13 cellular contexts compared by ENCODE assay signal in genomic region chr11:64643927-64644326, GRCh38. TPM values are rescaled to one million over a fixed set of nuclear protein-coding genes. Genes with fewer than 3 reads are reported as not detected.
DNase-seq lines count a peak whose midpoint lies in the region; ATAC-seq and TF ChIP-seq lines count a peak whose summit lies in the region.
"Had no signal": no experiment of that assay in that cellular context is flagged by ENCODE, and none has a peak within 500 bp of the region (broad histone marks: within the 10 kb centered on the region; RNA-seq: fewer than 3 reads in every experiment).

No MANE protein-coding gene starts in this region.

- H3K36me3 ChIP-seq in upper lobe of right lung: no peaks in the 10 kb centered on the region

- no peak overlapping the region for H3K27ac Mint-ChIP-seq in CD4-positive, alpha-beta T cell
- H3K27ac Mint-ChIP-seq in central memory CD8-positive, alpha-beta T cell (ENCODE audit: low read depth): no peak overlapping the region
- H3K27ac Mint-ChIP-seq in nephron progenitor cell: no peak overlapping the region

- no peaks in the 10 kb centered on the region for H3K4me1 ChIP-seq in upper lobe of right lung

- H3K27me3 ChIP-seq in CD4-positive, alpha-beta T cell (ENCODE audit: control insufficient read depth, insufficient read depth, low read length): peaks cover 74% of the 10 kb centered on the region
- H3K27me3 ChIP-seq in upper lobe of right lung: peaks cover 47% of the 10 kb centered on the region

- peak overlapping the region; percentile 30 for H3K4me3 Mint-ChIP-seq in CD4-positive, alpha-beta T cell
- peak overlapping the region; percentile 9 for H3K4me3 Mint-ChIP-seq in central memory CD8-positive, alpha-beta T cell
- H3K4me3 Mint-ChIP-seq in nephron progenitor cell: peak overlapping the region; percentile 72

- POLR2A ChIA-PET in CD4-positive, alpha-beta T cell (lab: Charles Lee): no interaction called here
- POLR2A ChIA-PET in HEK293T (lab: Yijun Ruan, JAX): no interaction called here

- CTCF ChIA-PET in CD4-positive, alpha-beta T cell (lab: Charles Lee): no interaction called here
- CTCF ChIA-PET in HEK293T (lab: Yijun Ruan, JAX): interaction anchor here (1.1 kb wide), 1 partner anchor 9 kb away, joined by 3 read pairs; no protein-coding TSS in a partner anchor

- peaks cover 4% of the 10 kb centered on the region for H3K4me1 Mint-ChIP-seq in CD4-positive, alpha-beta T cell (ENCODE audit: low read depth)
- no peaks in the 10 kb centered on the region for H3K4me1 Mint-ChIP-seq in central memory CD8-positive, alpha-beta T cell
- peaks cover 44% of the 10 kb centered on the region for H3K4me1 Mint-ChIP-seq in nephron progenitor cell

- intact Hi-C loops in CD4-positive, alpha-beta T cell (cut with DNase I, micrococcal nuclease): no loop called here
- intact Hi-C loops in upper lobe of right lung (cut with DNase I): no loop called here

- H3K9me3 ChIP-seq in CD4-positive, alpha-beta T cell (ENCODE audit: control insufficient read depth, low read length): no peaks in the 10 kb centered on the region
- no peaks in the 10 kb centered on the region for H3K9me3 ChIP-seq in upper lobe of right lung

- no peak for ATAC-seq in CD4-positive, alpha-beta T cell (ENCODE audit: poor library complexity)
- ATAC-seq in central memory CD8-positive, alpha-beta T cell (replicated peaks; ENCODE audit: extremely low read depth, poor library complexity, severe bottlenecking): no peak
- ATAC-seq in upper lobe of right lung (no peak), HG02885 (IDR thresholded peaks at IDR 0.05; ENCODE audit: poor library complexity, unreplicated experiment) (no peak)
- ATAC-seq: GM12878 had no signal

- H3K4me3 ChIP-seq in upper lobe of right lung: no peak overlapping the region
- H3K4me3 ChIP-seq: GM12878 had no signal

- no peak for DNase-seq in CD4-positive, alpha-beta T cell
- DNase-seq in GDM1 (lab: John Stamatoyannopoulos, UW) (peak; percentile 40), nephron progenitor cell (peak; percentile 21), HEK293T (ENCODE audit: extremely low spot score) (no peak), NCI-H510A treated with DMSO at 0.1 percent for 48 hours (lab: John Stamatoyannopoulos, UW) (no peak), upper lobe of right lung (no peak)
- no peak for DNase-seq in central memory CD8-positive, alpha-beta T cell (ENCODE audit: low spot score in 2 of 2)
- DNase-seq: activated CD8-positive, alpha-beta memory T cell treated with anti-CD3 and anti-CD28 coated beads for 24 hours; DMS153 had no signal

- TF ChIP-seq CTCF in CD4-positive, alpha-beta T cell (IDR thresholded peaks at IDR 0.05): no peak
- TF ChIP-seq CTCF in nephron progenitor cell (IDR thresholded peaks at IDR 0.05) (no peak), upper lobe of right lung (IDR thresholded peaks at IDR 0.05) (no peak)

- no peaks in the 10 kb centered on the region for H3K9me3 Mint-ChIP-seq in CD4-positive, alpha-beta T cell
- H3K9me3 Mint-ChIP-seq in central memory CD8-positive, alpha-beta T cell: no peaks in the 10 kb centered on the region
- H3K9me3 Mint-ChIP-seq in nephron progenitor cell: no peaks in the 10 kb centered on the region

- H3K36me3 Mint-ChIP-seq in CD4-positive, alpha-beta T cell (ENCODE audit: low read depth): no peaks in the 10 kb centered on the region
- H3K36me3 Mint-ChIP-seq in central memory CD8-positive, alpha-beta T cell (ENCODE audit: insufficient read depth): no peaks in the 10 kb centered on the region
- no peaks in the 10 kb centered on the region for H3K36me3 Mint-ChIP-seq in nephron progenitor cell (ENCODE audit: low read depth)

- H3K27me3 Mint-ChIP-seq in CD4-positive, alpha-beta T cell: peaks cover 40% of the 10 kb centered on the region
- H3K27me3 Mint-ChIP-seq in central memory CD8-positive, alpha-beta T cell: peaks cover 47% of the 10 kb centered on the region
- H3K27me3 Mint-ChIP-seq in nephron progenitor cell (ENCODE audit: low read depth, poor library complexity): peaks cover 47% of the 10 kb centered on the region

- no peak overlapping the region for H3K27ac ChIP-seq in CD4-positive, alpha-beta T cell (ENCODE audit: low read depth, low read length)
- H3K27ac ChIP-seq in upper lobe of right lung: no peak overlapping the region

TF ChIP-seq in HEK293T, 16 proteins besides CTCF, POLR2A, EP300 and RAD21:
- TF ChIP-seq FOXM1 (IDR thresholded peaks at IDR 0.05; ENCODE audit: borderline replicate concordance) (no peak), ELF4 (IDR thresholded peaks at IDR 0.05) (no peak), ZNF384 (IDR thresholded peaks at IDR 0.05) (no peak), BHLHE40 (IDR thresholded peaks at IDR 0.05; ENCODE audit: borderline replicate concordance) (no peak), LEF1 (IDR thresholded peaks at IDR 0.05; ENCODE audit: borderline replicate concordance) (no peak), TARDBP (IDR thresholded peaks at IDR 0.05) (no peak)

RNA-seq across cellular contexts. Expression of gene SLC22A12, which starts 52.9 kb away (rescaled TPM):
- not detected for total RNA-seq in CD4-positive, alpha-beta T cell
- total RNA-seq in upper lobe of right lung: not detected
- total RNA-seq: GM12878; myocyte; T-helper 2 cell treated with Interferon-gamma antibody and Interleukin-4, amounts not matched to agents 100 ng/mL and 5 ng/mL, for 36 hours had no signal

Comparison
In these comparisons a context has a peak if more than half of its experiments do, and no peak if none do; other contexts are left out.
1. DNase-seq: peak in GDM1 (single experiment) and nephron progenitor cell (single experiment); none in CD4-positive, alpha-beta T cell (0 of 10), central memory CD8-positive, alpha-beta T cell (0 of 2), HEK293T (single experiment), NCI-H510A treated with DMSO at 0.1 percent for 48 hours (single experiment) and upper lobe of right lung (single experiment).
2. H3K4me3 Mint-ChIP-seq: peak in every context shown above with its lines; median percentile 72 in nephron progenitor cell; 30 in CD4-positive, alpha-beta T cell; 9 in central memory CD8-positive, alpha-beta T cell.